Comparison of ENCODE assay signal across 11 cellular contexts in the genomic region with DNA sequence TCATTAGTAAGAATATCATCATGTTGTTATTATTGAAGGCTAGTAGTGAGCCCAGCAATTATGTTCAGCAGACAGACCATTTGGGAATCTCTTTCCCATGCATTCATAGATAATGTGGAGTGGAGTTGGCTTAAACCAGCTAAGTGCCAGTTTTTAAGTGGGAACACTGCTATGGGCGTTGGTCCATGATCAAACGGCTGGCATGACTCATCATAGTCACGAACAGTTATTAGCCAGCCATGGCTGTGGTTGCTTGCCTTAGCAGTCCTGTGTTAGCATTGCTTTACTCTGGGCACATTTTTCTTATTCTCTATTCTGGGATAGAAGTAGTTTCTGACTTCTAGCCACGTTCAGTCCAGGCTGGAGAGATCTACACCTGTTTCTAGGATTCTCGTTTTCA. TPM values are rescaled to one million over a fixed set of nuclear protein-coding genes. Genes with fewer than 3 reads are reported as not detected.
DNase-seq lines count a peak whose midpoint lies in the region; ATAC-seq and TF ChIP-seq lines count a peak whose summit lies in the region.
"Had no signal": no experiment of that assay in that cellular context is flagged by ENCODE, and none has a peak within 500 bp of the region (broad histone marks: within the 10 kb centered on the region; RNA-seq: fewer than 3 reads in every experiment).

No MANE protein-coding gene starts in this region.

- WGBS in lower leg skin, 2 donors = 24 to 28% methylated on average over 5 of the region's 5 CpGs

- TF ChIP-seq POLR2A in lower leg skin (IDR thresholded peaks at IDR 0.05) = no peak

- H3K4me1 ChIP-seq in adipocyte (ENCODE audit: control insufficient read depth, insufficient read depth, low read length) = peaks cover 26% of the 10 kb centered on the region

- H3K4me3 Mint-ChIP-seq in HFFc6 = peak overlapping the region; percentile 11; the same call in 1 of the 2 replicates

- TF ChIP-seq CTCF in AG04449 (IDR thresholded peaks at IDR 0.05; ENCODE audit: insufficient read depth, low read length, missing control alignments) (no peak), HFFc6 (IDR thresholded peaks at IDR 0.05) (no peak), lower leg skin (IDR thresholded peaks at IDR 0.05) (no peak)

- DNase-seq in AG04449 (ENCODE audit: low read depth, low spot score) (peak; percentile 31), HFFc6 (peak; percentile 91), adipocyte (ENCODE audit: low read depth) (peak; percentile 80), glomerular visceral epithelial cell (ENCODE audit: extremely low spot score) (peak; percentile 82), lower leg skin (ENCODE audit: low spot score in 2 of 2) (no peak)
- DNase-seq: NCI-H446 had no signal

- POLR2A ChIA-PET in AG04449 (lab: Yijun Ruan, JAX) = interaction anchor here (2.4 kb wide), 1 partner anchor 18 kb away, joined by 9 read pairs; a partner anchor contains a TSS

- ATAC-seq in GM19467 (IDR thresholded peaks at IDR 0.05; ENCODE audit: unreplicated experiment) (no peak), HG02852 (IDR thresholded peaks at IDR 0.05; ENCODE audit: unreplicated experiment) (no peak), GM19452 (IDR thresholded peaks at IDR 0.05; ENCODE audit: unreplicated experiment) (no peak)

- CTCF ChIA-PET in AG04449 (lab: Yijun Ruan, JAX) = interaction anchor here (0.8 to 1.2 kb wide), 3 partner anchors 11 to 891 kb away, joined by 3 to 4 read pairs (median 3); a partner anchor contains a TSS

- no peaks in the 10 kb centered on the region for H3K27me3 ChIP-seq in adipocyte (replicated peaks; ENCODE audit: control insufficient read depth, insufficient read depth, low read length)

- peaks cover 74% of the 10 kb centered on the region for H3K36me3 ChIP-seq in adipocyte (ENCODE audit: control insufficient read depth, insufficient read depth, low read length, severe bottlenecking)

- H3K27ac Mint-ChIP-seq in HFFc6 = peak overlapping the region; percentile 85
- H3K27ac Mint-ChIP-seq: activated T-helper 2 cell treated with anti-CD3 and anti-CD28 coated beads, Interferon-gamma antibody, Interleukin-2, Interleukin-4, amounts not matched to agents 10 μg/mL and 5 μg/mL and 100 μg/mL, durations not matched to agents 14 hours and 24 hours and 36 hours had no signal

- peaks cover 28% of the 10 kb centered on the region for H3K4me1 Mint-ChIP-seq in HFFc6 (ENCODE audit: low read depth)

- H3K9ac ChIP-seq in adipocyte (ENCODE audit: low read length) = no peak overlapping the region

- peaks cover 64% of the 10 kb centered on the region for H3K36me3 Mint-ChIP-seq in HFFc6 (ENCODE audit: low read depth)

- H3K9me3 ChIP-seq in adipocyte (ENCODE audit: control insufficient read depth, low read length) = no peaks in the 10 kb centered on the region
- H3K9me3 ChIP-seq: thoracic aorta had no signal

- H3K9me3 Mint-ChIP-seq in HFFc6 = no peaks in the 10 kb centered on the region
- H3K9me3 Mint-ChIP-seq: activated T-helper 2 cell treated with anti-CD3 and anti-CD28 coated beads, Interferon-gamma antibody, Interleukin-2, Interleukin-4, amounts not matched to agents 10 μg/mL and 5 μg/mL and 100 μg/mL, durations not matched to agents 14 hours and 24 hours and 36 hours had no signal

- H3K4me3 ChIP-seq in AG04449 (ENCODE audit: low read depth, low read length) = no peak overlapping the region
- H3K4me3 ChIP-seq in adipocyte (ENCODE audit: low read length) = peak overlapping the region; percentile 28
- no peak overlapping the region for H3K4me3 ChIP-seq in lower leg skin (ENCODE audit: low read depth, poor library complexity, severe bottlenecking)
- H3K4me3 ChIP-seq: thoracic aorta had no signal

- no peaks in the 10 kb centered on the region; the same call in 1 of the 2 replicates for H3K27me3 Mint-ChIP-seq in HFFc6 (ENCODE audit: insufficient read depth)

- intact Hi-C loops in lower leg skin (cut with DNase I; ENCODE audit: low total_unique reads) = no loop called here

RNA-seq across cellular contexts. Expression of a gene that starts 17.7 kb away (rescaled TPM):
- total RNA-seq in HFFc6 (2021; fragmentation: NEBNext Ultra II Directional; extraction: Animal tissue kit (Norgen Biotek cat#: 25700)) = 10 to 100 TPM; 79.7 to 89.7 (median 83.8) TPM
- 10 to 100 TPM; 29.2 to 44.7 (median 34.6) TPM for total RNA-seq in lower leg skin

RNA-seq across cellular contexts. Expression of a gene that starts 17.8 kb away (rescaled TPM):
- total RNA-seq in HFFc6 (2021; fragmentation: NEBNext Ultra II Directional; extraction: Animal tissue kit (Norgen Biotek cat#: 25700)) = 1 to 10 TPM; 2.9 to 3.7 (median 3.1) TPM
- total RNA-seq in lower leg skin = 1 to 10 TPM; 2.2 to 5.4 (median 5.1) TPM

RNA-seq across cellular contexts. Expression of a gene that starts 28.7 kb away (rescaled TPM):
- total RNA-seq in HFFc6 (2021; fragmentation: NEBNext Ultra II Directional; extraction: Animal tissue kit (Norgen Biotek cat#: 25700)) = not detected
- not detected for total RNA-seq in lower leg skin
- total RNA-seq: activated T-helper 2 cell treated with anti-CD3 and anti-CD28 coated beads, Interferon-gamma antibody, Interleukin-2, Interleukin-4, amounts not matched to agents 10 μg/mL and 5 μg/mL and 100 μg/mL, durations not matched to agents 14 hours and 24 hours and 36 hours; thoracic aorta had no signal

RNA-seq across cellular contexts. Expression of a gene that starts 42.2 kb away (rescaled TPM):
- not detected for total RNA-seq in HFFc6 (2021; fragmentation: NEBNext Ultra II Directional; extraction: Animal tissue kit (Norgen Biotek cat#: 25700))
- not detected for total RNA-seq in lower leg skin
- total RNA-seq: activated T-helper 2 cell treated with anti-CD3 and anti-CD28 coated beads, Interferon-gamma antibody, Interleukin-2, Interleukin-4, amounts not matched to agents 10 μg/mL and 5 μg/mL and 100 μg/mL, durations not matched to agents 14 hours and 24 hours and 36 hours; thoracic aorta had no signal

RNA-seq across cellular contexts. Expression of a gene that starts 48.0 kb away (rescaled TPM):
- total RNA-seq in HFFc6 (2021; fragmentation: NEBNext Ultra II Directional; extraction: Animal tissue kit (Norgen Biotek cat#: 25700)) = not detected
- not detected for total RNA-seq in lower leg skin
- total RNA-seq: activated T-helper 2 cell treated with anti-CD3 and anti-CD28 coated beads, Interferon-gamma antibody, Interleukin-2, Interleukin-4, amounts not matched to agents 10 μg/mL and 5 μg/mL and 100 μg/mL, durations not matched to agents 14 hours and 24 hours and 36 hours; thoracic aorta had no signal

Comparison
In these comparisons a context has a peak if more than half of its experiments do, and no peak if none do; other contexts are left out.
1. DNase-seq: peak in AG04449 (single experiment), HFFc6 (single experiment), adipocyte (single experiment) and glomerular visceral epithelial cell (single experiment); none in lower leg skin (0 of 2).